1 cellular context compared by ENCODE assay signal in genomic region chr7:116862234-116863167, GRCh38.
TF ChIP-seq lines count a peak whose summit lies in the region.

Gene CAPZA2, plus strand, starts transcription at chr7:116862587. Its CDS starts 25 bp downstream, at chr7:116862612.

TF ChIP-seq in HEK293, 187 proteins besides CTCF, POLR2A, EP300 and RAD21 (continued from another document):
- TF ChIP-seq ZBTB49 (tag by site-specific recombination; IDR thresholded peaks at IDR 0.05; ENCODE audit: low read depth), result no peak
- no peak for TF ChIP-seq ZNF221 (tag by site-specific recombination; IDR thresholded peaks at IDR 0.05; ENCODE audit: borderline replicate concordance)
- TF ChIP-seq GLI2 (tag by site-specific recombination; IDR thresholded peaks at IDR 0.05; ENCODE audit: borderline replicate concordance, low read depth), result no peak
- peak; percentile 90 for TF ChIP-seq YY1 (tag by site-specific recombination; IDR thresholded peaks at IDR 0.05)
- peak; percentile 45; the same call in 1 of the 2 replicates for TF ChIP-seq KLF7 (tag by site-specific recombination; IDR thresholded peaks at IDR 0.05; ENCODE audit: borderline replicate concordance)
- TF ChIP-seq ZBTB20 (tag by site-specific recombination; IDR thresholded peaks at IDR 0.05), result peak; percentile 33; the same call in 1 of the 2 replicates
- no peak for TF ChIP-seq ZNF658 (tag by site-specific recombination; IDR thresholded peaks at IDR 0.05)
- no peak for TF ChIP-seq ZNF596 (tag by site-specific recombination; IDR thresholded peaks at IDR 0.05)
- TF ChIP-seq AEBP2 (tag by site-specific recombination; IDR thresholded peaks at IDR 0.05; ENCODE audit: borderline replicate concordance), result no peak
- TF ChIP-seq ZNF704 (tag by site-specific recombination; IDR thresholded peaks at IDR 0.05), result no peak
- no peak for TF ChIP-seq ZNF518A (tag by site-specific recombination; conservative IDR thresholded peaks at IDR 0.05; ENCODE audit: low read depth)
- peak; percentile 70; the same call in 1 of the 2 replicates for TF ChIP-seq KLF8 (tag by site-specific recombination; IDR thresholded peaks at IDR 0.05)
- TF ChIP-seq ZNF211 (tag by site-specific recombination; IDR thresholded peaks at IDR 0.05; ENCODE audit: low read depth), result no peak
- no peak for TF ChIP-seq ZNF311 (tag by site-specific recombination; IDR thresholded peaks at IDR 0.05; ENCODE audit: borderline replicate concordance)
- 0 out of 2 replicates have a peak, but pooled peaks have one; percentile 48 for TF ChIP-seq ZNF24 (tag by site-specific recombination; IDR thresholded peaks at IDR 0.05)
- TF ChIP-seq MEIS1 (CRISPR knock-in tag; IDR thresholded peaks at IDR 0.05; ENCODE audit: borderline replicate concordance), result no peak
- peak; percentile 65; the same call in 1 of the 2 replicates for TF ChIP-seq ZFP69B (tag by site-specific recombination; IDR thresholded peaks at IDR 0.05)
- TF ChIP-seq RBAK (tag by site-specific recombination; IDR thresholded peaks at IDR 0.05), result no peak
- no peak for TF ChIP-seq ZNF837 (tag by site-specific recombination; IDR thresholded peaks at IDR 0.05)
- TF ChIP-seq SCRT2 (tag by site-specific recombination; IDR thresholded peaks at IDR 0.05), result no peak
- TF ChIP-seq ZNF571 (tag by site-specific recombination; IDR thresholded peaks at IDR 0.05), result no peak
- TF ChIP-seq ZNF155 (tag by site-specific recombination; IDR thresholded peaks at IDR 0.05), result no peak
- peak; percentile 19; the same call in 1 of the 2 replicates for TF ChIP-seq ZNF184 (tag by site-specific recombination; IDR thresholded peaks at IDR 0.05)
- TF ChIP-seq ZNF2 (tag by site-specific recombination; IDR thresholded peaks at IDR 0.05), result peak; percentile 66
- 0 out of 2 replicates have a peak, but pooled peaks have one; percentile 5 for TF ChIP-seq GLIS1 (tag by site-specific recombination; IDR thresholded peaks at IDR 0.05)
- no peak for TF ChIP-seq ZNF48 (tag by site-specific recombination; IDR thresholded peaks at IDR 0.05)
- no peak for TF ChIP-seq ZNF670 (tag by site-specific recombination; IDR thresholded peaks at IDR 0.05; ENCODE audit: low read depth)
- TF ChIP-seq TRIM28 (IDR thresholded peaks at IDR 0.05; ENCODE audit: borderline replicate concordance, low read length), result no peak
- no peak for TF ChIP-seq ZNF426 (tag by site-specific recombination; IDR thresholded peaks at IDR 0.05)
- TF ChIP-seq PATZ1 (tag by site-specific recombination; IDR thresholded peaks at IDR 0.05), result peak; percentile 89
- no peak for TF ChIP-seq ZNF274 (IDR thresholded peaks at IDR 0.05; ENCODE audit: low read length)
- TF ChIP-seq ZNF274 (tag by site-specific recombination; IDR thresholded peaks at IDR 0.05; ENCODE audit: borderline replicate concordance), result no peak
- TF ChIP-seq ZNF239 (tag by site-specific recombination; IDR thresholded peaks at IDR 0.05), result no peak
- no peak for TF ChIP-seq ZNF280C (tag by site-specific recombination; IDR thresholded peaks at IDR 0.05)
- TF ChIP-seq ZIC2 (tag by site-specific recombination; IDR thresholded peaks at IDR 0.05), result peak; percentile 67
- 0 out of 2 replicates have a peak, but pooled peaks have one; percentile 34 for TF ChIP-seq ZSCAN4 (tag by site-specific recombination; IDR thresholded peaks at IDR 0.05)
- 0 out of 2 replicates have a peak, but pooled peaks have one; percentile 44 for TF ChIP-seq ZBTB8A (tag by site-specific recombination; IDR thresholded peaks at IDR 0.05)
- no peak for TF ChIP-seq ZNF114 (tag by site-specific recombination; IDR thresholded peaks at IDR 0.05)
- TF ChIP-seq ZNF654 (tag by site-specific recombination; IDR thresholded peaks at IDR 0.05; ENCODE audit: low read depth), result no peak
- TF ChIP-seq ZNF521 (tag by site-specific recombination; IDR thresholded peaks at IDR 0.05), result no peak
- TF ChIP-seq ZNF394 (tag by site-specific recombination; IDR thresholded peaks at IDR 0.05; ENCODE audit: borderline replicate concordance), result no peak
- TF ChIP-seq FEZF1 (tag by site-specific recombination; IDR thresholded peaks at IDR 0.05), result no peak
- TF ChIP-seq ZNF132 (tag by site-specific recombination; IDR thresholded peaks at IDR 0.05; ENCODE audit: borderline replicate concordance), result no peak
- TF ChIP-seq ZNF629 (tag by site-specific recombination; IDR thresholded peaks at IDR 0.05), result peak; percentile 50; the same call in 1 of the 2 replicates
